9 cellular contexts compared by ENCODE assay signal in the genomic region with DNA sequence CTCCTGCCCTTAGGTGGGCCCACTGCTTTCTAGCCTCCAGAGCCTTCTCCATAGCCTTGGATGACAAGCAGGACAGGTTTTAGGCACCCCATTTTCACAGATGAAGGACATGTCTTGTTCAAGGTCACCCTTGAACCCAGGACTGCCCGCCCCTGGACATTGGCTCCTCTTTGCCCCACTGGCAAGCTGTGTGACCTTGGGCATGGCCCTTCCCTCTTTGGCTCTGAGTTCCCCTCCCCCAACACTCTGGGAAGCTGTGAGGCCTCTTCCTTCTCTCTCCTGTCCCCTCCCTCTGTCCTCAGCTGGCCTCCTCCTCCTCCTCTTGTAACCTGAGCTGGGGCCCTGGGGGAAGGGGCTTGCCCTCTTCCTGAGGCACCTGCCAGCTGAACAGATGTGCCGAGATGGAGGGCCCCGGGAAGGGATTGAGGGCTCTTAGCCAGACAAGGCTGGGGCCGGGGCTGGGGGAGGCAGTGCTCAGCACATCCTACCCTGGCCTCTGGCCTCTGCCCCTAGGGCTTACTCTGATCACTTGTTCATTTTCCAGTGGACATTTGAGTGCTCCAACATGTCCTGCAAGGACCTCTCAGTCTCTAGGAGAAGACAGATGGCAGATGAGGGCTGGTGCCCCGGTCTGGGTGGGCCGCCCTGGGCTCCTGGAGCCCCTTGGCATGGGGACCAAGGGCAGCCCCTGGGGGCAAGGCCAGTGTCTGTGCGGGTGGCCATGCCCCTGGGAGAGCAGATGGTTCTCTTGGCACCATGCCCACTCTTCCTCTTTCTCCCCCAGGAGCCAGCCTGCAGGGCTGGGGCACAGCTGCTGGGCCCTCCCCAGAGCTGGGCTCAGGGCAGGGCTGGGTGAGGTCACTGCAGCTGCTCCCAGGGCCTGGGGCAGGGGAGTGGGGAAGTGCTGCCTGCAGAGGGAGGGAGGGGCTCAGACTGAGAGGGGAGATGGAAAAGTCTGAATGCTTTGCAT. TPM values are rescaled to one million over a fixed set of nuclear protein-coding genes. Genes with fewer than 3 reads are reported as not detected.
A peak's percentile ranks its signal among the peaks of the same experiment; 100 is the strongest.
DNase-seq lines count a peak whose midpoint lies in the region; ATAC-seq and TF ChIP-seq lines count a peak whose summit lies in the region.
"Had no signal": no experiment of that assay in that cellular context is flagged by ENCODE, and none has a peak within 500 bp of the region (broad histone marks: within the 10 kb centered on the region; RNA-seq: fewer than 3 reads in every experiment).

No MANE protein-coding gene starts in this region.

- H3K36me3 ChIP-seq in mucosa of descending colon (ENCODE audit: low read depth) = no peaks in the 10 kb centered on the region
- H3K36me3 ChIP-seq: right lobe of liver had no signal

- DNase-seq in DMS153 (lab: John Stamatoyannopoulos, UW) (peak; percentile 100), NCI-H1694 treated with DMSO at 0.1 percent for 48 hours (lab: John Stamatoyannopoulos, UW) (peak; percentile 78), amygdala (lab: John Stamatoyannopoulos, UW) (peak in 42 of 56 donors; percentile 17 to 85 (median 65)), mucosa of descending colon (peak in 1 of 3 donors; percentile 45), AG08396 (ENCODE audit: low spot score) (no peak)
- DNase-seq in activated CD8-positive, alpha-beta memory T cell treated with anti-CD3 and anti-CD28 coated beads for 24 hours = no peak
- DNase-seq: right lobe of liver had no signal

- H3K4me1 ChIP-seq in mucosa of descending colon (ENCODE audit: low read depth) = peaks cover 8% of the 10 kb centered on the region

- H3K4me3 ChIP-seq in mucosa of descending colon = no peak overlapping the region
- H3K4me3 ChIP-seq: right lobe of liver had no signal

- intact Hi-C loops in mucosa of descending colon (cut with DNase I, micrococcal nuclease) = no loop called here

- no peak for TF ChIP-seq CTCF in mucosa of descending colon (IDR thresholded peaks at IDR 0.05)

- peak; percentile 81 for ATAC-seq in mucosa of descending colon
- ATAC-seq in GM19324 (IDR thresholded peaks at IDR 0.05; ENCODE audit: low FRiP score, unreplicated experiment) = no peak
- no peak for ATAC-seq in HG02610 (IDR thresholded peaks at IDR 0.05; ENCODE audit: unreplicated experiment)

- no peaks in the 10 kb centered on the region for H3K9me3 ChIP-seq in mucosa of descending colon
- H3K9me3 ChIP-seq: right lobe of liver had no signal

RNA-seq across cellular contexts. Expression of a gene that starts 10.7 kb away (rescaled TPM):
- total RNA-seq in mucosa of descending colon = 1 to 10 TPM in 1 of 3 donors, under 1 TPM in 2; 0.65 to 2.0 (median 0.72) TPM

Comparison
In these comparisons a context has a peak if more than half of its experiments do, and no peak if none do; other contexts are left out.
1. DNase-seq: peak in DMS153 (single experiment), NCI-H1694 treated with DMSO at 0.1 percent for 48 hours (single experiment) and amygdala (42 of 56); none in activated CD8-positive, alpha-beta memory T cell treated with anti-CD3 and anti-CD28 coated beads for 24 hours (single experiment) and AG08396 (single experiment).